In genomic region chr9:25678147-25678666, GRCh38 we compare ENCODE assay signal across 8 cellular contexts. TPM values are rescaled to one million over a fixed set of nuclear protein-coding genes. Genes with fewer than 3 reads are reported as not detected.
DNase-seq lines count a peak whose midpoint lies in the region; ATAC-seq and TF ChIP-seq lines count a peak whose summit lies in the region.

TUSC1 (minus strand) TSS chr9:25678444; CDS start chr9:25678312, 132 bp downstream.

- peak; percentile 41 for TF ChIP-seq EP300 in Ishikawa (IDR thresholded peaks at IDR 0.05; ENCODE audit: borderline replicate concordance)

- H2AFZ ChIP-seq in ACC112 (ENCODE audit: low read length, unreplicated experiment), result peak within 1 kb of the TSS; percentile 98

- H3K79me2 ChIP-seq in ACC112 (ENCODE audit: control insufficient read depth, insufficient read depth, low read length, unreplicated experiment), result no peaks in the 10 kb centered on the region

- H3K9me3 Mint-ChIP-seq in T-helper 1 cell treated with Interleukin-12 subunit alpha and Interleukin-12 subunit beta and Interleukin-4 antibody, amounts not matched to agents 30 μg/mL and 1 μg/mL, for 36 hours, result no peaks in the 10 kb centered on the region
- H3K9me3 Mint-ChIP-seq in endothelial cell (ENCODE audit: unreplicated experiment), result no peaks in the 10 kb centered on the region

- no peak within 1 kb of the TSS for H3K27ac Mint-ChIP-seq in T-helper 1 cell treated with Interleukin-12 subunit alpha and Interleukin-12 subunit beta and Interleukin-4 antibody, amounts not matched to agents 30 μg/mL and 1 μg/mL, for 36 hours
- peak within 1 kb of the TSS; percentile 26 for H3K27ac Mint-ChIP-seq in endothelial cell (ENCODE audit: unreplicated experiment)

- ATAC-seq in GM18909 (IDR thresholded peaks at IDR 0.05; ENCODE audit: poor library complexity, unreplicated experiment) (peak; percentile 77), lung (ENCODE audit: insufficient read depth, low FRiP score) (peak; percentile 84), HG02970 (IDR thresholded peaks at IDR 0.05; ENCODE audit: low FRiP score, unreplicated experiment) (no peak)

- no peaks in the 10 kb centered on the region for H3K4me1 Mint-ChIP-seq in T-helper 1 cell treated with Interleukin-12 subunit alpha and Interleukin-12 subunit beta and Interleukin-4 antibody, amounts not matched to agents 30 μg/mL and 1 μg/mL, for 36 hours (ENCODE audit: low read depth)
- H3K4me1 Mint-ChIP-seq in endothelial cell (ENCODE audit: unreplicated experiment), result peaks cover 4% of the 10 kb centered on the region

- H3K27ac ChIP-seq in ACC112 (ENCODE audit: low read depth, low read length) (peak within 1 kb of the TSS; percentile 97), lung (ENCODE audit: low read depth in 1 of 2, low read length in 1 of 2) (peak within 1 kb of the TSS; percentile 93 to 100), subcutaneous abdominal adipose tissue (ENCODE audit: low read depth, low read length) (peak within 1 kb of the TSS; percentile 93)

- H3K36me3 Mint-ChIP-seq in T-helper 1 cell treated with Interleukin-12 subunit alpha and Interleukin-12 subunit beta and Interleukin-4 antibody, amounts not matched to agents 30 μg/mL and 1 μg/mL, for 36 hours (ENCODE audit: low read depth), result no peaks in the 10 kb centered on the region
- no peaks in the 10 kb centered on the region for H3K36me3 Mint-ChIP-seq in endothelial cell (ENCODE audit: low read depth, unreplicated experiment)

- H3K4me1 ChIP-seq in ACC112 (ENCODE audit: control insufficient read depth, insufficient read depth, low read length, unreplicated experiment) (peaks cover 22% of the 10 kb centered on the region), lung (ENCODE audit: control insufficient read depth in 2 of 2, insufficient read depth in 2 of 2, low read length in 2 of 2) (no peaks in the 10 kb centered on the region), subcutaneous abdominal adipose tissue (ENCODE audit: control insufficient read depth in 5 of 5, insufficient read depth in 5 of 5, low read length in 5 of 5) (peaks cover 0 to 21% (median 18%) of the 10 kb centered on the region in 5 donors)

- peaks cover 12% of the 10 kb centered on the region for H3K27me3 Mint-ChIP-seq in T-helper 1 cell treated with Interleukin-12 subunit alpha and Interleukin-12 subunit beta and Interleukin-4 antibody, amounts not matched to agents 30 μg/mL and 1 μg/mL, for 36 hours (ENCODE audit: low read depth)
- no peaks in the 10 kb centered on the region for H3K27me3 Mint-ChIP-seq in endothelial cell (ENCODE audit: unreplicated experiment)

- TF ChIP-seq RAD21 in Ishikawa (IDR thresholded peaks at IDR 0.05; ENCODE audit: low read depth), result no peak

- H3K9ac ChIP-seq in subcutaneous abdominal adipose tissue (ENCODE audit: low read length in 5 of 5), result peak within 1 kb of the TSS; percentile 52 to 99 (median 97)

- DNase-seq in endothelial cell (ENCODE audit: low spot score) (peak; percentile 65), lung (ENCODE audit: low spot score) (peak; percentile 86)

- peak within 1 kb of the TSS; percentile 42 for H3K4me3 Mint-ChIP-seq in T-helper 1 cell treated with Interleukin-12 subunit alpha and Interleukin-12 subunit beta and Interleukin-4 antibody, amounts not matched to agents 30 μg/mL and 1 μg/mL, for 36 hours
- peak within 1 kb of the TSS; percentile 85 for H3K4me3 Mint-ChIP-seq in endothelial cell (ENCODE audit: unreplicated experiment)

- 1 to 2% methylated on average over 40 to 57 of the region's 57 CpGs for WGBS in lung, 2 donors

- H3K36me3 ChIP-seq in ACC112 (ENCODE audit: insufficient read depth, low read length) (no peaks in the 10 kb centered on the region), lung (ENCODE audit: control insufficient read depth in 2 of 2, insufficient read depth in 2 of 2, low read length in 2 of 2) (no peaks in the 10 kb centered on the region), subcutaneous abdominal adipose tissue (ENCODE audit: control insufficient read depth in 5 of 5, insufficient read depth in 5 of 5, low read length in 5 of 5) (no peaks in the 10 kb centered on the region)

- TF ChIP-seq CTCF in endothelial cell (IDR thresholded peaks at IDR 0.05; ENCODE audit: unreplicated experiment) (no peak), lung (IDR thresholded peaks at IDR 0.05; ENCODE audit: control extremely low read depth, extremely low read depth) (no peak)

- H3K4me3 ChIP-seq in ACC112 (ENCODE audit: low read depth, low read length) (peak within 1 kb of the TSS; percentile 99), lung (peak within 1 kb of the TSS; percentile 89), subcutaneous abdominal adipose tissue (ENCODE audit: low read depth in 1 of 5, low read length in 5 of 5) (peak within 1 kb of the TSS; percentile 61 to 92 (median 81))

- no peaks in the 10 kb centered on the region for H3K9me3 ChIP-seq in lung (ENCODE audit: control insufficient read depth in 2 of 2, insufficient read depth in 1 of 2, low read length in 1 of 2)
- H3K9me3 ChIP-seq in subcutaneous abdominal adipose tissue (ENCODE audit: control insufficient read depth in 5 of 5, low read length in 5 of 5), result no peaks in the 10 kb centered on the region

- H3K27me3 ChIP-seq in ACC112 (ENCODE audit: insufficient read depth, low read length) (no peaks in the 10 kb centered on the region), lung (ENCODE audit: control insufficient read depth, insufficient read depth) (no peaks in the 10 kb centered on the region), subcutaneous abdominal adipose tissue (ENCODE audit: control insufficient read depth in 5 of 5, insufficient read depth in 4 of 5, low read length in 5 of 5) (no peaks in the 10 kb centered on the region)

TF ChIP-seq in Ishikawa, 13 proteins besides CTCF, POLR2A, EP300 and RAD21:
- peak; percentile 81 for TF ChIP-seq MAX (IDR thresholded peaks at IDR 0.05)
- TF ChIP-seq FOXM1 (IDR thresholded peaks at IDR 0.05; ENCODE audit: borderline replicate concordance, low read depth), result no peak
- peak; percentile 42 for TF ChIP-seq TEAD4 (IDR thresholded peaks at IDR 0.05)
- no peak for TF ChIP-seq ZBTB7A (IDR thresholded peaks at IDR 0.05; ENCODE audit: low read depth)
- TF ChIP-seq CEBPB (IDR thresholded peaks at IDR 0.05), result no peak
- no peak; the same call in 1 of the 2 replicates for TF ChIP-seq TAF1 (IDR thresholded peaks at IDR 0.05; ENCODE audit: low read depth)
- peak; percentile 91 for TF ChIP-seq NFIC (IDR thresholded peaks at IDR 0.05)
- no peak for TF ChIP-seq YY1 (IDR thresholded peaks at IDR 0.05; ENCODE audit: low read depth)
- TF ChIP-seq EGR1 (IDR thresholded peaks at IDR 0.05), result no peak
- peak; percentile 2; the same call in 1 of the 2 replicates for TF ChIP-seq USF1 (IDR thresholded peaks at IDR 0.05)
- TF ChIP-seq CREB1 (IDR thresholded peaks at IDR 0.05; ENCODE audit: low read depth), result no peak
- no peak for TF ChIP-seq REST (IDR thresholded peaks at IDR 0.05; ENCODE audit: low read depth)
- TF ChIP-seq TCF12 (IDR thresholded peaks at IDR 0.05; ENCODE audit: low read depth), result peak; percentile 35; the same call in 1 of the 2 replicates

RNA-seq across cellular contexts. Expression of gene TUSC1, which starts in this region (rescaled TPM):
- total RNA-seq in endothelial cell (ENCODE audit: unreplicated experiment), result 3.8 TPM
- 10 to 100 TPM in 1 of 2 donors, 1 to 10 TPM in 1; 9.2 to 15.7 TPM for total RNA-seq in lung
- 10 to 100 TPM in 1 of 2 donors, 1 to 10 TPM in 1; 9.4 to 14.0 TPM for polyA plus RNA-seq in lung
